8 cellular contexts compared by ENCODE assay signal in the genomic region with DNA sequence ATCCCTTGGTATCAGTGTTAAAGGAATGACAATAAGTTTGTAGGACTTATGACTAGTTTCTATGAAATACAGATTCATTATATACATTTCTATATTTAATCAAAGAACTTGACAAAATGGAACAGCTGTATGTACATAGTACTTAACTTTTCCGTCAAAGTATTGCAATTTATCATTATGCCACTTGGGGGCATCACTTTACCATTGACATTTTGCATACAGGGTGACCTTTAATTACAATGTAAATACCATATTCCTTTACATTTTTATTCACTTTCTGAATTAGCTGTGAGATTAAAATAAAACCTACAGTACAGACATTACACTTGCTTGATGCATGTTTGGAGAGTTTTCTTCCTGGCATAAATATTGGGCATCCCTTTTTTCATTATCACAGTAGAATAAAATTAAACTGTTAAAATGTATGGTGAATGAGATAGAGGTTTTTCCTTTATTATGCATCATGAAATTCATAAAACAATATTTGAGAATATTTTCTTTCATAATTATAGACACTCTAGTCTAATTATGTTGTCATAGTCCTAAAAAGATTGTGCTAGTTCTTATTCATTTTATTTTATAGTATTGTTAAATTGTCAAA. TPM values are rescaled to one million over a fixed set of nuclear protein-coding genes. Genes with fewer than 3 reads are reported as not detected.
A peak's percentile ranks its signal among the peaks of the same experiment; 100 is the strongest.
DNase-seq lines count a peak whose midpoint lies in the region; ATAC-seq, FAIRE-seq and TF ChIP-seq lines count a peak whose summit lies in the region.

No MANE protein-coding gene starts in this region.

- H3K27ac Mint-ChIP-seq in CD14-positive monocyte: no peak overlapping the region

- peak; percentile 80 for FAIRE-seq in GM12892 (lab: Jason Lieb, UNC)

- H3K4me3 ChIP-seq in LNCaP clone FGC (ENCODE audit: low read depth, low read length) (no peak overlapping the region), fibroblast of the aortic adventitia (ENCODE audit: low read depth, low read length) (no peak overlapping the region), sigmoid colon (no peak overlapping the region)

- no peaks in the 10 kb centered on the region for H3K4me1 Mint-ChIP-seq in CD14-positive monocyte

- peaks cover 0 to 6% (median 0%) of the 10 kb centered on the region in 4 donors for H3K36me3 ChIP-seq in sigmoid colon

- DNase-seq in CD14-positive monocyte (ENCODE audit: low spot score) (no peak), GM12892 (ENCODE audit: insufficient read length) (no peak), LNCaP clone FGC (ENCODE audit: low read depth) (peak; percentile 32), SKM-1 treated with dmso at 0.1 percent for 144 hours (lab: John Stamatoyannopoulos, UW; ENCODE audit: unreplicated experiment) (peak; percentile 22), fibroblast of the aortic adventitia (ENCODE audit: low read depth) (peak; percentile 72), sigmoid colon (no peak)

- H3K27me3 Mint-ChIP-seq in CD14-positive monocyte (ENCODE audit: low read depth in 3 of 3): peaks cover 0 to 3% (median 0%) of the 10 kb centered on the region in 3 donors

- no peak overlapping the region for H3K4me3 Mint-ChIP-seq in CD14-positive monocyte

- 3 to 11% methylated on average over 1 of the region's 1 CpG for WGBS in sigmoid colon, 2 donors

- TF ChIP-seq CTCF in CD14-positive monocyte (IDR thresholded peaks at IDR 0.05) (peak; percentile 88), LNCaP clone FGC (IDR thresholded peaks at IDR 0.05; ENCODE audit: control insufficient read depth, extremely low read depth, insufficient read depth) (peak; percentile 75), fibroblast of the aortic adventitia (IDR thresholded peaks at IDR 0.05; ENCODE audit: insufficient read depth, low read length) (peak; percentile 55), sigmoid colon (IDR thresholded peaks at IDR 0.05) (peak in 3 of 4 experiments; percentile 15 to 54 (median 32))

- intact Hi-C loops in CD14-positive monocyte (cut with micrococcal nuclease): loop anchor here in 1 of 2 donors (10.0 kb wide), 1 partner anchor 1001 kb away; a partner anchor contains a TSS
- intact Hi-C loops in sigmoid colon (cut with DNase I): no loop called here

- no peaks in the 10 kb centered on the region for H3K27me3 ChIP-seq in sigmoid colon

- TF ChIP-seq EP300 in sigmoid colon (IDR thresholded peaks at IDR 0.05): no peak

- H3K9me3 ChIP-seq in sigmoid colon: no peaks in the 10 kb centered on the region

- TF ChIP-seq POLR2A in GM12892 (IDR thresholded peaks at IDR 0.05; ENCODE audit: low read depth, low read length) (no peak), sigmoid colon (IDR thresholded peaks at IDR 0.05) (no peak)

- peaks cover 0 to 4% (median 0%) of the 10 kb centered on the region in 4 donors for H3K4me1 ChIP-seq in sigmoid colon

- H3K27ac ChIP-seq in sigmoid colon: no peak overlapping the region

- no peaks in the 10 kb centered on the region for H3K9me3 Mint-ChIP-seq in CD14-positive monocyte

- ATAC-seq in GM21367 (IDR thresholded peaks at IDR 0.05; ENCODE audit: unreplicated experiment) (no peak), HG02588 (IDR thresholded peaks at IDR 0.05; ENCODE audit: unreplicated experiment) (no peak)

- no peaks in the 10 kb centered on the region for H3K36me3 Mint-ChIP-seq in CD14-positive monocyte

RNA-seq across cellular contexts. Expression of a gene that starts 6.9 kb away (rescaled TPM):
- polyA plus RNA-seq in CD14-positive monocyte (under 1 TPM; 0.31 to 0.43 TPM), sigmoid colon (1 to 10 TPM; 1.6 to 4.2 (median 2.4) TPM)
- polyA plus RNA-seq in GM12892 (2012; ENCODE audit: missing spikeins): 0.83 TPM
- total RNA-seq in fibroblast of the aortic adventitia (ENCODE audit: low replicate concordance) (15.3 and 82.0 TPM in 2 replicates), sigmoid colon (10 to 100 TPM in 1 of 4 donors, 1 to 10 TPM in 3; 4.3 to 12.2 (median 7.1) TPM)

RNA-seq across cellular contexts. Expression of a gene that starts 7.0 kb away (rescaled TPM):
- 1 to 10 TPM; 6.6 to 7.2 TPM for polyA plus RNA-seq in CD14-positive monocyte
- 4.6 TPM for polyA plus RNA-seq in GM12892 (2012; ENCODE audit: missing spikeins)
- total RNA-seq in fibroblast of the aortic adventitia (ENCODE audit: low replicate concordance): 7.5 and 10.1 TPM in 2 replicates
- total RNA-seq in sigmoid colon: 1 to 10 TPM; 4.3 to 4.7 (median 4.4) TPM
- 1 to 10 TPM; 4.9 to 6.2 (median 6.0) TPM for polyA plus RNA-seq in sigmoid colon

Comparison
In these comparisons a context has a peak if more than half of its experiments do, and no peak if none do; other contexts are left out.
1. DNase-seq: peak in LNCaP clone FGC (single experiment), SKM-1 treated with dmso at 0.1 percent for 144 hours (single experiment) and fibroblast of the aortic adventitia (single experiment); none in CD14-positive monocyte (single experiment), GM12892 (single experiment) and sigmoid colon (single experiment).
2. CTCF ChIP-seq: peak in every context shown above with its lines; median percentile 88 in CD14-positive monocyte; 75 in LNCaP clone FGC; 55 in fibroblast of the aortic adventitia; 32 in sigmoid colon.